Comparison of ENCODE assay signal across 9 cellular contexts in genomic region chr9:89661391-89661949, GRCh38. TPM values are rescaled to one million over a fixed set of nuclear protein-coding genes. Genes with fewer than 3 reads are reported as not detected.
DNase-seq lines count a peak whose midpoint lies in the region; ATAC-seq and TF ChIP-seq lines count a peak whose summit lies in the region.
"Had no signal": no experiment of that assay in that cellular context is flagged by ENCODE, and none has a peak within 500 bp of the region (broad histone marks: within the 10 kb centered on the region; RNA-seq: fewer than 3 reads in every experiment).

No MANE protein-coding gene starts in this region.

- no peak for TF ChIP-seq EP300 in stomach (IDR thresholded peaks at IDR 0.05)

- H3K9me3 ChIP-seq in right lobe of liver (no peaks in the 10 kb centered on the region), stomach (no peaks in the 10 kb centered on the region)

- H3K36me3 ChIP-seq in right lobe of liver (no peaks in the 10 kb centered on the region), stomach (no peaks in the 10 kb centered on the region)

- peak; percentile 19 to 58 (median 38) for ATAC-seq in right lobe of liver
- no peak for ATAC-seq in HG03457 (IDR thresholded peaks at IDR 0.05; ENCODE audit: unreplicated experiment)

- intact Hi-C loops in right lobe of liver (cut with DNase I) (no loop called here), stomach (cut with DNase I; ENCODE audit: low total_unique reads) (no loop called here)

- peak overlapping the region in 1 of 3 donors; percentile 1 for H3K4me3 ChIP-seq in right lobe of liver
- H3K4me3 ChIP-seq in stomach: peak overlapping the region in 2 of 4 donors; percentile 30 to 34
- H3K4me3 ChIP-seq: PC-9 had no signal

- DNase-seq in MV-4-11 (lab: John Stamatoyannopoulos, UW): peak; percentile 24
- peak in 1 of 3 donors; percentile 72 for DNase-seq in right lobe of liver
- peak; percentile 55 for DNase-seq in stomach
- DNase-seq in stimulated activated naive CD4-positive, alpha-beta T cell (lab: John Stamatoyannopoulos, UW): no peak
- no peak for DNase-seq in GM13977 (ENCODE audit: low spot score)
- DNase-seq in NCI-H2171 (lab: John Stamatoyannopoulos, UW): no peak

- H3K27ac ChIP-seq in cingulate gyrus (ENCODE audit: low read depth, low read length) (peak overlapping the region; percentile 76), right lobe of liver (peak overlapping the region; percentile 27 to 96 (median 92)), stomach (peak overlapping the region; percentile 62 to 88 (median 79))
- H3K27ac ChIP-seq: PC-9 had no signal

- H3K27me3 ChIP-seq in right lobe of liver: no peaks in the 10 kb centered on the region
- no peaks in the 10 kb centered on the region for H3K27me3 ChIP-seq in stomach

- peaks cover 4 to 57% (median 26%) of the 10 kb centered on the region in 4 donors for H3K4me1 ChIP-seq in right lobe of liver
- H3K4me1 ChIP-seq in stomach: peaks cover 44 to 81% (median 70%) of the 10 kb centered on the region in 4 donors

- TF ChIP-seq CTCF in right lobe of liver (IDR thresholded peaks at IDR 0.05) (no peak), stomach (IDR thresholded peaks at IDR 0.05) (no peak), GM13977 (IDR thresholded peaks at IDR 0.05; ENCODE audit: extremely low read depth, insufficient read depth, missing control alignments) (no peak)

- in situ Hi-C loops in GM13977 (cut with MboI; ENCODE audit: low pct_unique_long_range_greater_than_20kb, low sequenced_read_pairs, unreplicated experiment): no loop called here

- 18% methylated on average over 9 of the region's 13 CpGs for WGBS in right lobe of liver (ENCODE audit: insufficient coverage, low coverage, low lambda C conversion rate, missing lambda C conversion rate)
- WGBS in stomach, 5 donors: 18 to 31% (median 29%) methylated on average over 13 of the region's 13 CpGs

- TF ChIP-seq POLR2A in right lobe of liver (IDR thresholded peaks at IDR 0.05): no peak
- TF ChIP-seq POLR2A in stomach (IDR thresholded peaks at IDR 0.05): no peak

RNA-seq across cellular contexts. Expression of gene GADD45G, which starts 56.7 kb away (rescaled TPM):
- total RNA-seq in right lobe of liver (100 to 1,000 TPM in 2 of 6 experiments, 10 to 100 TPM in 4; 11.4 to 130 (median 30.9) TPM), stomach (100 to 1,000 TPM in 2 of 5 donors, 10 to 100 TPM in 1, 1 to 10 TPM in 2; 6.8 to 121 (median 24.9) TPM)
- 100 to 1,000 TPM in 2 of 3 donors, 10 to 100 TPM in 1; 88.8 to 113 (median 104) TPM for polyA plus RNA-seq in stomach

Comparison
In these comparisons a context has a peak if more than half of its experiments do, and no peak if none do; other contexts are left out.
1. DNase-seq: peak in MV-4-11 (single experiment) and stomach (single experiment); none in stimulated activated naive CD4-positive, alpha-beta T cell (0 of 6), GM13977 (single experiment) and NCI-H2171 (single experiment).
2. Peak in every context shown above with its lines, with median percentiles within 50 percentile points of each other: H3K27ac ChIP-seq.